In the genomic region with DNA sequence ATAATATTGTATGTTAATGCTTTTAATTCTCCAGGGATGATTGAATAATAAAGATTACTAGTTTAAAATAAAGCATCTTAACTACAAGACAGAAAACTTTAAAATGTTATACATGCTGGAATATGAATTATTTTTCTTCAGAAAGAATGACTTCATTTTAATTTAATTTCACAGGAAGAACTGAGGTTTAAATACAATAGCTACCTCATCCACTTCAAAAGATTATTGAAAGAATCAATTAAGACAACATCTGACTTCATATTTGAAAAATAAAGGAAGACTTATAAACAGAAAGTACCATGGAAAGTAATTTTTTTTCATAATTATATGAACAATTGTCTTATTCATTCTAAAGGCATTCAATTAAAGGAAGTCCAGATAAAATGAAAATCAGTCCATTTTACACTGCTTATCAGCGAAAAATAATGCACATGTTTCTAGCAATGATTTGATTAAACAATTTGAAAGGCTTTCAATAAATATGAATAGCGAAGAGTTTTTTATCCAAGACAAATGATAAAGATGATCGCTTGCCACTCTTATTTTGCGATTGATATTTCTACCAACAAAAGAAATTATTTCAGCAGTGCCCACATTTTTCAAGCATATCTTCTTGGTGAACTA, we compare ENCODE assay signal across 28 cellular contexts.
"Had no signal": no experiment of that assay in that cellular context is flagged by ENCODE, and none has a peak within 500 bp of the region (broad histone marks: within the 10 kb centered on the region; RNA-seq: fewer than 3 reads in every experiment).

No MANE protein-coding gene starts in this region.

- H3K4me1 ChIP-seq: colonic mucosa, esophagus muscularis mucosa, esophagus squamous epithelium, foreskin keratinocyte, gastrocnemius medialis, gastroesophageal sphincter, heart left ventricle, heart right ventricle had no signal

- H3K27ac Mint-ChIP-seq: dendritic cell treated with granulocyte-macrophage colony-stimulating factor and Interleukin-4, amounts not matched to agents 40 ng/mL and 50 ng/mL, for 4 days; effector memory CD8-positive, alpha-beta T cell; endodermal cell had no signal

- H2AFZ ChIP-seq: hepatocyte had no signal

- H3K4me3 Mint-ChIP-seq: dendritic cell treated with granulocyte-macrophage colony-stimulating factor and Interleukin-4, amounts not matched to agents 40 ng/mL and 50 ng/mL, for 4 days; effector memory CD8-positive, alpha-beta T cell; endodermal cell had no signal

- H3K27me3 ChIP-seq: colonic mucosa, esophagus muscularis mucosa, esophagus squamous epithelium, foreskin keratinocyte, gastrocnemius medialis, gastroesophageal sphincter, heart left ventricle, heart right ventricle, hepatocyte had no signal

- ATAC-seq: effector memory CD8-positive, alpha-beta T cell; esophagus mucosa; foreskin keratinocyte; gastrocnemius medialis; gastroesophageal sphincter; heart left ventricle; heart right ventricle had no signal

- FAIRE-seq: colon, endothelial cell of umbilical vein had no signal

- H3K79me2 ChIP-seq: hepatocyte had no signal

- H3K27ac ChIP-seq: colonic mucosa, coronary artery, dorsolateral prefrontal cortex, epithelial cell of prostate, esophagus muscularis mucosa, esophagus squamous epithelium, foreskin keratinocyte, gastrocnemius medialis, gastroesophageal sphincter, heart left ventricle, heart right ventricle, hepatocyte had no signal

- H3K4me1 Mint-ChIP-seq: endodermal cell had no signal

- DNase-seq: colonic mucosa; cortex of kidney; dermis blood vessel endothelial cell; dorsolateral prefrontal cortex; effector CD4-positive, alpha-beta T cell; effector CD8-positive, alpha-beta T cell; effector memory CD4-positive, alpha-beta T cell; effector memory CD8-positive, alpha-beta T cell; endodermal cell; erythroblast; esophagus squamous epithelium; foreskin fibroblast; foreskin keratinocyte; foreskin melanocyte; gastrocnemius medialis; glutamatergic neuron; head of caudate nucleus; heart left ventricle; heart right ventricle had no signal

- H3K4me2 ChIP-seq: hepatocyte had no signal

- H3K27me3 Mint-ChIP-seq: dendritic cell treated with granulocyte-macrophage colony-stimulating factor and Interleukin-4, amounts not matched to agents 40 ng/mL and 50 ng/mL, for 4 days; effector memory CD8-positive, alpha-beta T cell had no signal

- H3K4me3 ChIP-seq: colonic mucosa, coronary artery, dorsolateral prefrontal cortex, esophagus muscularis mucosa, esophagus squamous epithelium, gastrocnemius medialis, gastroesophageal sphincter, heart left ventricle, heart right ventricle, hepatocyte had no signal

- H3K9me3 ChIP-seq: colonic mucosa, esophagus muscularis mucosa, esophagus squamous epithelium, gastrocnemius medialis, gastroesophageal sphincter, heart left ventricle, heart right ventricle had no signal

- H3K9me3 Mint-ChIP-seq: dendritic cell treated with granulocyte-macrophage colony-stimulating factor and Interleukin-4, amounts not matched to agents 40 ng/mL and 50 ng/mL, for 4 days; endodermal cell had no signal

- H3K36me3 ChIP-seq: colonic mucosa, esophagus muscularis mucosa, esophagus squamous epithelium, gastrocnemius medialis, gastroesophageal sphincter, heart left ventricle, heart right ventricle had no signal
